ENCODE assay signal across 16 cellular contexts in genomic region chr2:152584301-152584700, GRCh38.
"Had no signal": no experiment of that assay in that cellular context is flagged by ENCODE, and none has a peak within 500 bp of the region (broad histone marks: within the 10 kb centered on the region; RNA-seq: fewer than 3 reads in every experiment).

No MANE protein-coding gene starts in this region.

- H3K4me1 Mint-ChIP-seq: endodermal cell had no signal

- H3K36me3 Mint-ChIP-seq: natural killer cell treated with Interleukin-12 subunit alpha and Interleukin-12 subunit beta and Interleukin-15 and Interleukin-18, amount 100 ng/mL, for 72 hours had no signal

- H3K9me3 Mint-ChIP-seq: activated CD8-positive, alpha-beta T cell treated with anti-CD3 and anti-CD28 coated beads for 36 hours; activated T-cell treated with anti-CD3 and anti-CD28 coated beads, Interleukin-2, amount 50 U/mL, for 72 hours; endodermal cell; natural killer cell treated with Interleukin-12 subunit alpha and Interleukin-12 subunit beta and Interleukin-15 and Interleukin-18, amount 100 ng/mL, for 72 hours had no signal

- H3K27ac Mint-ChIP-seq: activated CD4-positive, alpha-beta T cell treated with anti-CD3 and anti-CD28 coated beads for 36 hours; activated CD8-positive, alpha-beta T cell treated with anti-CD3 and anti-CD28 coated beads for 36 hours; activated T-cell treated with anti-CD3 and anti-CD28 coated beads, Interleukin-2, amount 50 U/mL, for 72 hours; endodermal cell; natural killer cell treated with Interleukin-12 subunit alpha and Interleukin-12 subunit beta and Interleukin-15 and Interleukin-18, amount 100 ng/mL, for 72 hours had no signal

- H3K4me3 Mint-ChIP-seq: activated CD4-positive, alpha-beta T cell treated with anti-CD3 and anti-CD28 coated beads for 36 hours; activated CD8-positive, alpha-beta T cell treated with anti-CD3 and anti-CD28 coated beads for 36 hours; activated T-cell treated with anti-CD3 and anti-CD28 coated beads, Interleukin-2, amount 50 U/mL, for 72 hours; endodermal cell; natural killer cell treated with Interleukin-12 subunit alpha and Interleukin-12 subunit beta and Interleukin-15 and Interleukin-18, amount 100 ng/mL, for 72 hours had no signal

- H3K27ac ChIP-seq: body of pancreas, stomach, VCaP had no signal

- ATAC-seq: activated CD4-positive, alpha-beta T cell treated with anti-CD3 and anti-CD28 coated beads for 36 hours; activated CD8-positive, alpha-beta T cell treated with anti-CD3 and anti-CD28 coated beads for 36 hours; activated T-cell treated with anti-CD3 and anti-CD28 coated beads, Interleukin-2, amount 50 U/mL, for 72 hours; body of pancreas; esophagus mucosa; natural killer cell treated with Interleukin-12 subunit alpha and Interleukin-12 subunit beta and Interleukin-15 and Interleukin-18, amount 100 ng/mL, for 72 hours had no signal

- DNase-seq: activated CD4-positive, alpha-beta T cell treated with anti-CD3 and anti-CD28 coated beads for 36 hours; activated CD8-positive, alpha-beta memory T cell treated with anti-CD3 and anti-CD28 coated beads, Interleukin-2, amount 50 U/mL, for 4 hours; activated CD8-positive, alpha-beta T cell treated with anti-CD3 and anti-CD28 coated beads for 36 hours; activated naive CD4-positive, alpha-beta T cell; activated T-cell treated with anti-CD3 and anti-CD28 coated beads, Interleukin-2, amount 50 U/mL, for 72 hours; body of pancreas; cerebellar nuclear complex; endodermal cell; hippocampal formation; occipital lobe; SK-N-SH; stomach; T-helper 1 cell had no signal
